28 cellular contexts compared by ENCODE assay signal in genomic region chr10:31853629-31854028, GRCh38.
"Had no signal": no experiment of that assay in that cellular context is flagged by ENCODE, and none has a peak within 500 bp of the region (broad histone marks: within the 10 kb centered on the region; RNA-seq: fewer than 3 reads in every experiment).

No MANE protein-coding gene starts in this region.

- H3K27me3 Mint-ChIP-seq: stimulated activated memory B cell treated with anti-CD40 and anti-IgM and Interleukin-4, amounts not matched to agents 10 μg/mL and 1 μg/mL and 100 μg/mL, for 72 hours; stimulated activated naive B cell treated with anti-CD40 and anti-IgM and Interleukin-4, amounts not matched to agents 10 μg/mL and 1 μg/mL and 100 μg/mL, for 72 hours; stimulated activated naive CD8-positive, alpha-beta T cell treated with anti-CD3 and anti-CD28 coated beads, Interleukin-15, amount 100 ng/mL, for 72 hours; stimulated activated naive CD8-positive, alpha-beta T cell treated with anti-CD3 and anti-CD28 coated beads, Interleukin-15, Interleukin-2, amounts not matched to agents 100 ng/mL and 50 ng/mL, for 24 hours had no signal

- ATAC-seq: stimulated activated effector memory CD8-positive, alpha-beta T cell treated with anti-CD3 and anti-CD28 coated beads, Interleukin-12 subunit alpha, Interleukin-12 subunit beta, amount 100 ng/mL, for 72 hours; stimulated activated memory B cell treated with anti-CD40 and anti-IgM and Interleukin-4, amounts not matched to agents 10 μg/mL and 1 μg/mL and 100 μg/mL, for 72 hours; stimulated activated naive B cell treated with anti-CD40 and anti-IgM and Interleukin-4, amounts not matched to agents 10 μg/mL and 1 μg/mL and 100 μg/mL, for 72 hours; stimulated activated naive CD8-positive, alpha-beta T cell treated with anti-CD3 and anti-CD28 coated beads, Interleukin-15, amount 100 ng/mL, for 72 hours; stimulated activated naive CD8-positive, alpha-beta T cell treated with anti-CD3 and anti-CD28 coated beads, Interleukin-15, Interleukin-2, amounts not matched to agents 100 U/mL and 50 U/mL, for 24 hours; upper lobe of right lung had no signal

- H3K36me3 ChIP-seq: thoracic aorta, thyroid gland, uterus, vagina had no signal

- H3K9me3 Mint-ChIP-seq: stimulated activated effector memory CD8-positive, alpha-beta T cell treated with anti-CD3 and anti-CD28 coated beads, Interleukin-12 subunit alpha, Interleukin-12 subunit beta, amount 100 ng/mL, for 72 hours; stimulated activated memory B cell treated with anti-CD40 and anti-IgM and Interleukin-4, amounts not matched to agents 10 μg/mL and 1 μg/mL and 100 μg/mL, for 72 hours; stimulated activated naive B cell treated with anti-CD40 and anti-IgM and Interleukin-4, amounts not matched to agents 10 μg/mL and 1 μg/mL and 100 μg/mL, for 72 hours; stimulated activated naive CD8-positive, alpha-beta T cell treated with anti-CD3 and anti-CD28 coated beads, Interleukin-15, amount 100 ng/mL, for 72 hours; stimulated activated naive CD8-positive, alpha-beta T cell treated with anti-CD3 and anti-CD28 coated beads, Interleukin-15, Interleukin-2, amounts not matched to agents 100 ng/mL and 50 ng/mL, for 24 hours had no signal

- H3K9me3 ChIP-seq: stomach, suprapubic skin, testis, thoracic aorta, thyroid gland, tibial artery, tibial nerve, transverse colon, upper lobe of left lung, upper lobe of right lung, uterus, vagina had no signal

- H3K27ac ChIP-seq: stomach, suprapubic skin, testis, thoracic aorta, thyroid gland, tibial artery, tibial nerve, transverse colon, upper lobe of left lung, upper lobe of right lung, uterus, vagina had no signal

- FAIRE-seq: urothelium cell line had no signal

- H3K4me1 Mint-ChIP-seq: stimulated activated effector memory CD8-positive, alpha-beta T cell treated with anti-CD3 and anti-CD28 coated beads, Interleukin-12 subunit alpha, Interleukin-12 subunit beta, amount 100 ng/mL, for 72 hours had no signal

- H3K27ac Mint-ChIP-seq: stimulated activated effector memory CD8-positive, alpha-beta T cell treated with anti-CD3 and anti-CD28 coated beads, Interleukin-12 subunit alpha, Interleukin-12 subunit beta, amount 100 ng/mL, for 72 hours; stimulated activated memory B cell treated with anti-CD40 and anti-IgM and Interleukin-4, amounts not matched to agents 10 μg/mL and 1 μg/mL and 100 μg/mL, for 72 hours; stimulated activated naive B cell treated with anti-CD40 and anti-IgM and Interleukin-4, amounts not matched to agents 10 μg/mL and 1 μg/mL and 100 μg/mL, for 72 hours; stimulated activated naive CD8-positive, alpha-beta T cell treated with anti-CD3 and anti-CD28 coated beads, Interleukin-15, amount 100 ng/mL, for 72 hours; stimulated activated naive CD8-positive, alpha-beta T cell treated with anti-CD3 and anti-CD28 coated beads, Interleukin-15, Interleukin-2, amounts not matched to agents 100 ng/mL and 50 ng/mL, for 24 hours had no signal

- H3K4me3 Mint-ChIP-seq: stimulated activated effector memory CD8-positive, alpha-beta T cell treated with anti-CD3 and anti-CD28 coated beads, Interleukin-12 subunit alpha, Interleukin-12 subunit beta, amount 100 ng/mL, for 72 hours; stimulated activated memory B cell treated with anti-CD40 and anti-IgM and Interleukin-4, amounts not matched to agents 10 μg/mL and 1 μg/mL and 100 μg/mL, for 72 hours; stimulated activated naive B cell treated with anti-CD40 and anti-IgM and Interleukin-4, amounts not matched to agents 10 μg/mL and 1 μg/mL and 100 μg/mL, for 72 hours; stimulated activated naive CD8-positive, alpha-beta T cell treated with anti-CD3 and anti-CD28 coated beads, Interleukin-15, amount 100 ng/mL, for 72 hours; stimulated activated naive CD8-positive, alpha-beta T cell treated with anti-CD3 and anti-CD28 coated beads, Interleukin-15, Interleukin-2, amounts not matched to agents 100 ng/mL and 50 ng/mL, for 24 hours had no signal

- H3K4me3 ChIP-seq: stomach, suprapubic skin, testis, thoracic aorta, thyroid gland, tibial artery, tibial nerve, transverse colon, upper lobe of left lung, upper lobe of right lung, uterus, vagina had no signal

- DNase-seq: stimulated activated CD4-positive, alpha-beta T cell treated with anti-CD3 and anti-CD28 coated beads, Interleukin-2, amount 100 ng/mL, for 48 hours; stimulated activated CD4-positive, alpha-beta T cell treated with anti-CD3 and anti-CD28 coated beads, Interleukin-4, amount 100 ng/mL, for 1 hour; stimulated activated CD4-positive, alpha-beta T cell treated with anti-CD3 and anti-CD28 coated beads, Interleukin-4, amount 100 ng/mL, for 24 hours; stimulated activated CD4-positive, alpha-beta T cell treated with anti-CD3 and anti-CD28 coated beads, Interleukin-4, amount 100 ng/mL, for 4 hours; stimulated activated CD8-positive, alpha-beta memory T cell treated with anti-CD3 and anti-CD28 coated beads, Interleukin-4, amount 100 ng/mL, for 48 hours; stimulated activated naive B cell treated with anti-CD40 and anti-IgM and Interleukin-4, amounts not matched to agents 10 μg/mL and 1 μg/mL and 100 μg/mL, for 72 hours; stimulated activated naive CD4-positive, alpha-beta T cell; stimulated activated naive CD4-positive, alpha-beta T cell treated with Interleukin-2 at 50 U/mL for 16 hours; stimulated activated naive CD8-positive, alpha-beta T cell treated with anti-CD3 and anti-CD28 coated beads, Interleukin-15, amount 100 ng/mL, for 72 hours; stimulated activated naive CD8-positive, alpha-beta T cell treated with anti-CD3 and anti-CD28 coated beads, Interleukin-15, Interleukin-2, amounts not matched to agents 100 U/mL and 50 U/mL, for 24 hours; stomach; substantia nigra; testis; thyroid gland; tibial artery; transverse colon; trophoblast cell; upper lobe of left lung; upper lobe of right lung; uterus had no signal

- H3K4me1 ChIP-seq: testis, thyroid gland, tibial nerve, transverse colon, upper lobe of left lung, upper lobe of right lung, uterus, vagina had no signal
